In the genomic region with DNA sequence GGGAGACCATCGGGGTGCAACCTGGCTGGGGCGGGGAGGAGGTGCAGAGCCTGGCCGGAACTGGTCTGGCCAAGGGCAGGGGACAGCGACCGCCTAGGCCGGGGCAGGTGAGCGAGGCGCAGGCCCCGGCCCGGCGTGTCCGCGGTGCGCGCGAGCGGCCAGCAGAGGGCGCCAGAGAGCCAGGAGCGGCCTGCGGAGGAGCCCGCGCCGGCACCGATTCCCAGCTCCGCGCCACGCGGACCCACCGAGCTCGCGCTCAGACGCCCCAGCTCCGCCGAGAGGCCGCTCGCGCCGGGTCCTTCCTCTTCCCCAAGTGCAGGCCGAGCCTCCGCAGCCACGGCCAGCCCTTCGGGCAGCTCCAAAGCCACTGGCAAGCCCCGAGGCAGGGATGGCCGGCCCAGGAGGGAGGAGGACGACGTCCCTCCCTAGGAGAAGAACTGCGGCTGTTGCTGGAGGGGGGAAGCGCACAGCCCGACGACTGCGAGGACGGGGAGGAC, we compare ENCODE assay signal across 8 cellular contexts.
A peak's percentile ranks its signal among the peaks of the same experiment; 100 is the strongest.
DNase-seq lines count a peak whose midpoint lies in the region; ATAC-seq and TF ChIP-seq lines count a peak whose summit lies in the region.
"Not testable (repeated sequence)": the region's sequence is repeated elsewhere in the genome, so short reads cannot be mapped to it uniquely, and the experiment has no call there.

No MANE protein-coding gene starts in this region.

- H3K27ac ChIP-seq in heart left ventricle = not testable (repeated sequence)

- H3K9me3 Mint-ChIP-seq in activated CD4-positive, alpha-beta memory T cell treated with anti-CD3 and anti-CD28 coated beads for 36 hours; MCF 10A (ENCODE audit: unreplicated experiment): not testable (repeated sequence)
- peaks cover 43% of the 10 kb centered on the region for H3K9me3 Mint-ChIP-seq in nephron progenitor cell

- not testable (repeated sequence) for H3K4me1 ChIP-seq in heart left ventricle

- 0 to 3% (median 2%) methylated on average over 7 to 52 of the region's 52 CpGs; no CpG with 5 or more reads in 1 of the 4 donors for WGBS in heart left ventricle, 4 donors

- BruUV-seq in MCF 10A (replicated peaks; lab: Mats Ljungman, UMichigan) = not testable (repeated sequence)

- not testable (repeated sequence) for H3K36me3 ChIP-seq in H7 (replicated peaks; ENCODE audit: control insufficient read depth, insufficient read depth, low read length); heart left ventricle

- TF ChIP-seq POLR2A in heart left ventricle (IDR thresholded peaks at IDR 0.05) = not testable (repeated sequence)

- DNase-seq in AG20443 (ENCODE audit: low spot score) (peak; percentile 80), H7 (peak; percentile 89), NOMO-1 (lab: John Stamatoyannopoulos, UW; ENCODE audit: unreplicated experiment in 2 of 2) (peak; percentile 23 to 41), heart left ventricle (peak; percentile 34 to 78 (median 43)), nephron progenitor cell (peak; percentile 77)
- peak; percentile 59 for DNase-seq in activated CD4-positive, alpha-beta memory T cell treated with anti-CD3 and anti-CD28 coated beads for 36 hours
- not testable (repeated sequence) for DNase-seq in MCF 10A (ENCODE audit: unreplicated experiment)
- DNase-seq in stimulated activated CD4-positive, alpha-beta T cell treated with anti-CD3 and anti-CD28 coated beads, TNF-alpha, amount 100 ng/mL, for 48 hours (ENCODE audit: low read depth in 3 of 3) = peak; percentile 18 to 32 (median 31)

- H3K27me3 Mint-ChIP-seq in activated CD4-positive, alpha-beta memory T cell treated with anti-CD3 and anti-CD28 coated beads for 36 hours = peaks cover 20% of the 10 kb centered on the region
- H3K27me3 Mint-ChIP-seq in MCF 10A (ENCODE audit: insufficient read depth, unreplicated experiment) = not testable (repeated sequence)
- peaks cover 62% of the 10 kb centered on the region for H3K27me3 Mint-ChIP-seq in nephron progenitor cell (ENCODE audit: low read depth, poor library complexity)

- not testable (repeated sequence) for H3K27ac Mint-ChIP-seq in activated CD4-positive, alpha-beta memory T cell treated with anti-CD3 and anti-CD28 coated beads for 36 hours; MCF 10A (ENCODE audit: low read depth, unreplicated experiment); nephron progenitor cell

- peaks cover 16% of the 10 kb centered on the region for H3K27me3 ChIP-seq in H7 (ENCODE audit: control insufficient read depth, insufficient read depth, low read length)
- peaks cover 0 to 24% (median 7%) of the 10 kb centered on the region in 9 donors for H3K27me3 ChIP-seq in heart left ventricle

- H3K36me3 Mint-ChIP-seq in activated CD4-positive, alpha-beta memory T cell treated with anti-CD3 and anti-CD28 coated beads for 36 hours; MCF 10A (ENCODE audit: insufficient read depth, unreplicated experiment); nephron progenitor cell (ENCODE audit: low read depth): not testable (repeated sequence)

- intact Hi-C loops in activated CD4-positive, alpha-beta memory T cell treated with anti-CD3 and anti-CD28 coated beads for 36 hours (cut with micrococcal nuclease) = loop anchor here (5.0 kb wide), 1 partner anchor 122 kb away; no protein-coding TSS in a partner anchor
- intact Hi-C loops in MCF 10A (cut with micrococcal nuclease) = not testable (repeated sequence)
- intact Hi-C loops in heart left ventricle (cut with DNase I) = loop anchor here in 7 of 10 donors (2.0 to 5.0 kb wide), 2 partner anchors 122 kb away; no protein-coding TSS in a partner anchor

- ATAC-seq in heart left ventricle = peak in 2 of 4 donors; percentile 22 to 29

- H3K4me3 ChIP-seq in H7 (ENCODE audit: insufficient read depth, low read depth, low read length) = peak overlapping the region; percentile 16
- H3K4me3 ChIP-seq in heart left ventricle = peak overlapping the region in 11 of 12 donors; percentile 0 to 51 (median 24)

- TF ChIP-seq CTCF in MCF 10A (IDR thresholded peaks at IDR 0.05; ENCODE audit: unreplicated experiment) (peak; percentile 30), heart left ventricle (IDR thresholded peaks at IDR 0.05) (peak; percentile 52 to 93 (median 88)), nephron progenitor cell (IDR thresholded peaks at IDR 0.05) (peak; percentile 50)

- not testable (repeated sequence) for H3K4me1 Mint-ChIP-seq in activated CD4-positive, alpha-beta memory T cell treated with anti-CD3 and anti-CD28 coated beads for 36 hours (ENCODE audit: low read depth); MCF 10A (ENCODE audit: insufficient read depth, unreplicated experiment); nephron progenitor cell

- CTCF ChIA-PET in activated CD4-positive, alpha-beta memory T cell treated with anti-CD3 and anti-CD28 coated beads for 36 hours (lab: Charles Lee) = interaction anchor here (0.7 to 1.0 kb wide), 5 partner anchors 24 to 381 kb away, joined by 3 to 7 read pairs (median 4); no protein-coding TSS in a partner anchor
- CTCF ChIA-PET in MCF 10A (lab: Yijun Ruan, JAX) = not testable (repeated sequence)

- H3K9me3 ChIP-seq in heart left ventricle = not testable (repeated sequence)

- POLR2A ChIA-PET in activated CD4-positive, alpha-beta memory T cell treated with anti-CD3 and anti-CD28 coated beads for 36 hours (lab: Charles Lee); MCF 10A (lab: Yijun Ruan, JAX): not testable (repeated sequence)

- H3K4me3 Mint-ChIP-seq in activated CD4-positive, alpha-beta memory T cell treated with anti-CD3 and anti-CD28 coated beads for 36 hours; MCF 10A (ENCODE audit: unreplicated experiment): not testable (repeated sequence)
- peak overlapping the region; percentile 49 for H3K4me3 Mint-ChIP-seq in nephron progenitor cell

Comparison
In these comparisons a context has a peak if more than half of its experiments do, and no peak if none do; other contexts are left out.
1. CTCF ChIP-seq: peak in every context shown above with its lines; median percentile 88 in heart left ventricle; 50 in nephron progenitor cell; 30 in MCF 10A.